Comparison of ENCODE assay signal across 7 cellular contexts in the genomic region with DNA sequence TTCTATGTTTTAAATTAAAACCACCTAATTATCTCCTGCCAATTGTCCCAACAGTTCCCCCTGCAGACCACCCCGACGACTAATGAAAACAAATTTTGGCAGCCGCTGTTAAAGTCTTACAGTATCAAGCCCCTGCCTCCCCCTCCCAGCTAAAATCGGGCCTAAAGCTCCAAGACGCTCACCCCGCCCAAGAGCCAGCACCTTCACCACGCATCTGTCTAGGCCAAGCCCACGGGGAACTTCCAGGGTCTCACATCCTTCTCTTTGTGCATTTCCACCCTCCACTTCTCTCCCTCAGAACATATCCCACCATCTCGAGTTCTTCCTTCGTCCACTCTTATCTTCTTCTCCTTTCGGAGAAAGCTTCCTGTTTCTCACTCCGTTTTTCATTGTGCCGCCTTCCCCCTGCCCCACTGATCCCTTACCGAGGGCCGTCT. TPM values are rescaled to one million over a fixed set of nuclear protein-coding genes. Genes with fewer than 3 reads are reported as not detected.
DNase-seq lines count a peak whose midpoint lies in the region; ATAC-seq and TF ChIP-seq lines count a peak whose summit lies in the region.

No MANE protein-coding gene starts in this region.

- TF ChIP-seq EP300 in stomach (IDR thresholded peaks at IDR 0.05) = no peak

- no peak for DNase-seq in SJSA1 (ENCODE audit: low read depth in 1 of 2, low spot score in 2 of 2)
- no peak for DNase-seq in breast epithelium (ENCODE audit: low spot score in 2 of 2)
- DNase-seq in medulla oblongata (ENCODE audit: extremely low spot score) = peak; percentile 43
- DNase-seq in stomach = no peak
- no peak for DNase-seq in GM13976 (ENCODE audit: low spot score)

- peak overlapping the region; percentile 66 for H3K27ac ChIP-seq in SJSA1
- peak overlapping the region; percentile 93 to 98 for H3K27ac ChIP-seq in breast epithelium
- peak overlapping the region; percentile 97 to 98 (median 98) for H3K27ac ChIP-seq in stomach

- TF ChIP-seq POLR2A in breast epithelium (IDR thresholded peaks at IDR 0.05) (no peak), stomach (IDR thresholded peaks at IDR 0.05) (no peak)

- H3K9me3 ChIP-seq in SJSA1 (replicated peaks) (no peaks in the 10 kb centered on the region), breast epithelium (no peaks in the 10 kb centered on the region), stomach (no peaks in the 10 kb centered on the region)

- H3K4me1 ChIP-seq in SJSA1 (replicated peaks) (peaks cover 13% of the 10 kb centered on the region; the same call in 1 of the 2 replicates), breast epithelium (peaks cover 0 to 17% of the 10 kb centered on the region in 2 donors), stomach (peaks cover 30 to 66% (median 42%) of the 10 kb centered on the region in 4 donors)

- WGBS in stomach, 5 donors = 0 to 1% (median 0%) methylated on average over 15 of the region's 15 CpGs

- H3K4me3 ChIP-seq in SJSA1 (peak overlapping the region; percentile 85), breast epithelium (peak overlapping the region; percentile 82 to 87 (median 84)), stomach (peak overlapping the region; percentile 74 to 95 (median 92))

- no peaks in the 10 kb centered on the region for H3K27me3 ChIP-seq in SJSA1 (replicated peaks)
- no peaks in the 10 kb centered on the region for H3K27me3 ChIP-seq in breast epithelium
- H3K27me3 ChIP-seq in stomach = no peaks in the 10 kb centered on the region

- intact Hi-C loops in breast epithelium (cut with DNase I; ENCODE audit: low total_unique reads) (no loop called here), stomach (cut with DNase I; ENCODE audit: low total_unique reads) (no loop called here)

- ATAC-seq in GM18498 (IDR thresholded peaks at IDR 0.05; ENCODE audit: unreplicated experiment) (peak; percentile 0), HG03066 (IDR thresholded peaks at IDR 0.05; ENCODE audit: low read depth, unreplicated experiment) (peak; percentile 0)

- H3K36me3 ChIP-seq in SJSA1 = peaks cover 51% of the 10 kb centered on the region
- no peaks in the 10 kb centered on the region for H3K36me3 ChIP-seq in breast epithelium
- peaks cover 2 to 40% (median 23%) of the 10 kb centered on the region in 4 donors for H3K36me3 ChIP-seq in stomach

- no peak for TF ChIP-seq CTCF in breast epithelium (IDR thresholded peaks at IDR 0.05)
- TF ChIP-seq CTCF in stomach (IDR thresholded peaks at IDR 0.05) = no peak
- TF ChIP-seq CTCF in GM13976 (IDR thresholded peaks at IDR 0.05; ENCODE audit: borderline replicate concordance, control extremely low read depth, extremely low read depth, insufficient read depth, missing control alignments) = no peak

- in situ Hi-C loops in GM13976 (cut with MboI; ENCODE audit: low sequenced_read_pairs, unreplicated experiment) = no loop called here

RNA-seq across cellular contexts. Expression of gene PRPF40A, which starts 0.4 kb away (rescaled TPM):
- 156 and 189 TPM in 2 replicates for total RNA-seq in SJSA1 (2014; rRNA removed; shearing (Covaris generic))
- total RNA-seq in breast epithelium = 100 to 1,000 TPM in 2 of 3 donors, 10 to 100 TPM in 1; 81.8 to 131 (median 107) TPM
- total RNA-seq in stomach = 100 to 1,000 TPM in 2 of 5 donors, 10 to 100 TPM in 3; 69.8 to 185 (median 98.2) TPM
- 10 to 100 TPM; 11.3 to 25.1 (median 23.0) TPM for polyA plus RNA-seq in stomach

RNA-seq across cellular contexts. Expression of gene ARL6IP6, which starts 1.6 kb away (rescaled TPM):
- total RNA-seq in SJSA1 (2014; rRNA removed; shearing (Covaris generic)) = 51.8 and 54.3 TPM in 2 replicates
- total RNA-seq in breast epithelium = 10 to 100 TPM; 16.6 to 28.4 (median 25.9) TPM
- 100 to 1,000 TPM in 1 of 5 donors, 10 to 100 TPM in 3, 1 to 10 TPM in 1; 2.2 to 134 (median 22.8) TPM for total RNA-seq in stomach
- polyA plus RNA-seq in stomach = 10 to 100 TPM in 1 of 3 donors, 1 to 10 TPM in 2; 4.9 to 10.2 (median 8.9) TPM
